24 cellular contexts compared by ENCODE assay signal in the genomic region with DNA sequence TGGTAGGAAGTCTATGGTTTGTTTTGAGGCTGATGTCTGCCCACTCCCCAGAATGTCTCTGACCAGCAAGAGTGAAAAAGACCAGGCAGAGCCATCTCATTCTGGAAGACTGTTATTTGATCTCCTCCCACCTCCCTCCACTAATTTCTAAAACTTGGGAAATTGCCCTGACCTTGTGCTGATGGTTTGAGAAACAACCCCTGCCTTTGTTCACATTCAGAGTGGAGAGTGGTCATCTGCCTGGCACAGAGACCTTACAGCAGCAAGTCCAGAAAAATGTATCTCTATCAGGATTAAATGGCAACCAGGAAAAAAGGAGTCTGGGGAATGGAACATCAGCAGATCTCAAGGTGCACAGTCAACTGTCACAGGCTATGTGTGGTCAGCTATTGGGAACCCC. TPM values are rescaled to one million over a fixed set of nuclear protein-coding genes. Genes with fewer than 3 reads are reported as not detected.
DNase-seq lines count a peak whose midpoint lies in the region; ATAC-seq and TF ChIP-seq lines count a peak whose summit lies in the region.
"Had no signal": no experiment of that assay in that cellular context is flagged by ENCODE, and none has a peak within 500 bp of the region (broad histone marks: within the 10 kb centered on the region; RNA-seq: fewer than 3 reads in every experiment).

No MANE protein-coding gene starts in this region.

- H3K4me3 ChIP-seq in endodermal cell (ENCODE audit: low read length): no peak overlapping the region
- no peak overlapping the region for H3K4me3 ChIP-seq in testis
- H3K4me3 ChIP-seq: HAP-1, MG63 had no signal

- TF ChIP-seq CTCF in WTC11 (IDR thresholded peaks at IDR 0.05): no peak
- TF ChIP-seq CTCF in endodermal cell (conservative IDR thresholded peaks at IDR 0.05): no peak
- no peak for TF ChIP-seq CTCF in testis (IDR thresholded peaks at IDR 0.05)

- H3K27ac Mint-ChIP-seq in WTC11: peak overlapping the region; percentile 67; the same call in 1 of the 2 replicates
- H3K27ac Mint-ChIP-seq in endodermal cell: peak overlapping the region; percentile 41

- ATAC-seq in WTC11: no peak
- ATAC-seq: SK-N-SH treated with all-trans-retinoic acid at 6 μM for 48 hours had no signal

- no peak overlapping the region for H3K4me3 Mint-ChIP-seq in WTC11
- H3K4me3 Mint-ChIP-seq in endodermal cell: no peak overlapping the region

- POLR2A ChIA-PET in WTC11 (lab: Charles Lee): no interaction called here

- TF ChIP-seq POLR2A in testis (IDR thresholded peaks at IDR 0.05): no peak

- H3K9me3 ChIP-seq in endodermal cell (ENCODE audit: control insufficient read depth, low read length) (no peaks in the 10 kb centered on the region), testis (no peaks in the 10 kb centered on the region)
- H3K9me3 ChIP-seq: HAP-1, MG63 had no signal

- CTCF ChIA-PET in WTC11 (lab: Charles Lee): no interaction called here

- no peaks in the 10 kb centered on the region for H3K36me3 Mint-ChIP-seq in WTC11
- peaks cover 18% of the 10 kb centered on the region for H3K36me3 Mint-ChIP-seq in endodermal cell (ENCODE audit: low read depth)

- intact Hi-C loops in testis (cut with DNase I; ENCODE audit: low total_unique reads): no loop called here

- H3K9ac ChIP-seq in endodermal cell (ENCODE audit: extremely low read depth, low read length, poor library complexity, severe bottlenecking): no peak overlapping the region

- H3K4me1 Mint-ChIP-seq in WTC11 (peaks cover 16% of the 10 kb centered on the region), endodermal cell (peaks cover 7% of the 10 kb centered on the region)

- no peak for DNase-seq in WTC11 (ENCODE audit: low spot score)
- DNase-seq in endodermal cell: no peak
- DNase-seq in midbrain (lab: John Stamatoyannopoulos, UW): peak; percentile 35
- peak; percentile 83 for DNase-seq in testis
- DNase-seq in NCI-H2227 (lab: John Stamatoyannopoulos, UW; ENCODE audit: unreplicated experiment): no peak
- DNase-seq in SKM-1 treated with dmso at 0.1 percent for 144 hours (lab: John Stamatoyannopoulos, UW; ENCODE audit: unreplicated experiment): no peak
- no peak for DNase-seq in GDM1 (lab: John Stamatoyannopoulos, UW)
- DNase-seq: ACHN, DND-41, IMR-90, MG63, NCI-H1092, NCI-H146, NCI-H2029 treated with DMSO at 0.1 percent for 48 hours, NCI-H2171, NCI-H446, NCI-H69, SHP77 treated with DMSO at 0.1 percent for 48 hours had no signal

- H3K9me3 Mint-ChIP-seq in WTC11 (no peaks in the 10 kb centered on the region), endodermal cell (no peaks in the 10 kb centered on the region)

- H3K27ac ChIP-seq in endodermal cell (ENCODE audit: low read depth, low read length) (no peak overlapping the region), testis (peak overlapping the region; percentile 61 to 65)
- H3K27ac ChIP-seq: C4-2B, HL-60 had no signal

- H3K36me3 ChIP-seq in endodermal cell (ENCODE audit: control insufficient read depth, insufficient read depth, low read length) (no peaks in the 10 kb centered on the region), testis (ENCODE audit: low read depth, missing control alignments) (no peaks in the 10 kb centered on the region)
- H3K36me3 ChIP-seq: HAP-1, MG63 had no signal

- H3K27me3 ChIP-seq in endodermal cell (ENCODE audit: control insufficient read depth, insufficient read depth, low read length, poor library complexity, severe bottlenecking): no peaks in the 10 kb centered on the region
- no peaks in the 10 kb centered on the region for H3K27me3 ChIP-seq in testis
- H3K27me3 ChIP-seq: MG63 had no signal

- H3K4me1 ChIP-seq in endodermal cell (ENCODE audit: control insufficient read depth, insufficient read depth, low read length) (no peaks in the 10 kb centered on the region), testis (peaks cover 17% of the 10 kb centered on the region)
- H3K4me1 ChIP-seq: HAP-1 had no signal

- H3K27me3 Mint-ChIP-seq in WTC11 (ENCODE audit: low read depth): no peaks in the 10 kb centered on the region; the same call in 1 of the 2 replicates
- H3K27me3 Mint-ChIP-seq in endodermal cell (ENCODE audit: insufficient read depth): no peaks in the 10 kb centered on the region

TF ChIP-seq in WTC11, 78 proteins besides CTCF, POLR2A, EP300 and RAD21 (continues in another document):
- TF ChIP-seq, protein P1, sequence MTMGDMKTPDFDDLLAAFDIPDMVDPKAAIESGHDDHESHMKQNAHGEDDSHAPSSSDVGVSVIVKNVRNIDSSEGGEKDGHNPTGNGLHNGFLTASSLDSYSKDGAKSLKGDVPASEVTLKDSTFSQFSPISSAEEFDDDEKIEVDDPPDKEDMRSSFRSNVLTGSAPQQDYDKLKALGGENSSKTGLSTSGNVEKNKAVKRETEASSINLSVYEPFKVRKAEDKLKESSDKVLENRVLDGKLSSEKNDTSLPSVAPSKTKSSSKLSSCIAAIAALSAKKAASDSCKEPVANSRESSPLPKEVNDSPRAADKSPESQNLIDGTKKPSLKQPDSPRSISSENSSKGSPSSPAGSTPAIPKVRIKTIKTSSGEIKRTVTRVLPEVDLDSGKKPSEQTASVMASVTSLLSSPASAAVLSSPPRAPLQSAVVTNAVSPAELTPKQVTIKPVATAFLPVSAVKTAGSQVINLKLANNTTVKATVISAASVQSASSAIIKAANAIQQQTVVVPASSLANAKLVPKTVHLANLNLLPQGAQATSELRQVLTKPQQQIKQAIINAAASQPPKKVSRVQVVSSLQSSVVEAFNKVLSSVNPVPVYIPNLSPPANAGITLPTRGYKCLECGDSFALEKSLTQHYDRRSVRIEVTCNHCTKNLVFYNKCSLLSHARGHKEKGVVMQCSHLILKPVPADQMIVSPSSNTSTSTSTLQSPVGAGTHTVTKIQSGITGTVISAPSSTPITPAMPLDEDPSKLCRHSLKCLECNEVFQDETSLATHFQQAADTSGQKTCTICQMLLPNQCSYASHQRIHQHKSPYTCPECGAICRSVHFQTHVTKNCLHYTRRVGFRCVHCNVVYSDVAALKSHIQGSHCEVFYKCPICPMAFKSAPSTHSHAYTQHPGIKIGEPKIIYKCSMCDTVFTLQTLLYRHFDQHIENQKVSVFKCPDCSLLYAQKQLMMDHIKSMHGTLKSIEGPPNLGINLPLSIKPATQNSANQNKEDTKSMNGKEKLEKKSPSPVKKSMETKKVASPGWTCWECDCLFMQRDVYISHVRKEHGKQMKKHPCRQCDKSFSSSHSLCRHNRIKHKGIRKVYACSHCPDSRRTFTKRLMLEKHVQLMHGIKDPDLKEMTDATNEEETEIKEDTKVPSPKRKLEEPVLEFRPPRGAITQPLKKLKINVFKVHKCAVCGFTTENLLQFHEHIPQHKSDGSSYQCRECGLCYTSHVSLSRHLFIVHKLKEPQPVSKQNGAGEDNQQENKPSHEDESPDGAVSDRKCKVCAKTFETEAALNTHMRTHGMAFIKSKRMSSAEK (CRISPR knock-in tag; IDR thresholded peaks at IDR 0.05; ENCODE audit: borderline replicate concordance): no peak
- TF ChIP-seq PRDM15 (CRISPR knock-in tag; IDR thresholded peaks at IDR 0.05) (no peak), ZBTB21 (CRISPR knock-in tag; IDR thresholded peaks at IDR 0.05; ENCODE audit: borderline replicate concordance) (no peak), KAT7 (CRISPR knock-in tag; IDR thresholded peaks at IDR 0.05; ENCODE audit: borderline replicate concordance) (no peak)
- TF ChIP-seq, protein P2, sequence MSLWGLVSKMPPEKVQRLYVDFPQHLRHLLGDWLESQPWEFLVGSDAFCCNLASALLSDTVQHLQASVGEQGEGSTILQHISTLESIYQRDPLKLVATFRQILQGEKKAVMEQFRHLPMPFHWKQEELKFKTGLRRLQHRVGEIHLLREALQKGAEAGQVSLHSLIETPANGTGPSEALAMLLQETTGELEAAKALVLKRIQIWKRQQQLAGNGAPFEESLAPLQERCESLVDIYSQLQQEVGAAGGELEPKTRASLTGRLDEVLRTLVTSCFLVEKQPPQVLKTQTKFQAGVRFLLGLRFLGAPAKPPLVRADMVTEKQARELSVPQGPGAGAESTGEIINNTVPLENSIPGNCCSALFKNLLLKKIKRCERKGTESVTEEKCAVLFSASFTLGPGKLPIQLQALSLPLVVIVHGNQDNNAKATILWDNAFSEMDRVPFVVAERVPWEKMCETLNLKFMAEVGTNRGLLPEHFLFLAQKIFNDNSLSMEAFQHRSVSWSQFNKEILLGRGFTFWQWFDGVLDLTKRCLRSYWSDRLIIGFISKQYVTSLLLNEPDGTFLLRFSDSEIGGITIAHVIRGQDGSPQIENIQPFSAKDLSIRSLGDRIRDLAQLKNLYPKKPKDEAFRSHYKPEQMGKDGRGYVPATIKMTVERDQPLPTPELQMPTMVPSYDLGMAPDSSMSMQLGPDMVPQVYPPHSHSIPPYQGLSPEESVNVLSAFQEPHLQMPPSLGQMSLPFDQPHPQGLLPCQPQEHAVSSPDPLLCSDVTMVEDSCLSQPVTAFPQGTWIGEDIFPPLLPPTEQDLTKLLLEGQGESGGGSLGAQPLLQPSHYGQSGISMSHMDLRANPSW (CRISPR knock-in tag; conservative IDR thresholded peaks at IDR 0.05; ENCODE audit: low read depth): no peak

RNA-seq across cellular contexts. Expression of gene SPATA12, which starts 25.7 kb away (rescaled TPM):
- total RNA-seq in WTC11 (2021): 0.18 to 0.39 TPM (median 0.37 TPM) in 3 replicates
- not detected for total RNA-seq in endodermal cell
- not detected for polyA plus RNA-seq in endodermal cell (2013, experiment 1 of 2)
- not detected for polyA plus RNA-seq in endodermal cell (2013, experiment 2 of 2)
- 10 to 100 TPM in 1 of 2 donors, 1 to 10 TPM in 1; 4.3 to 10.2 TPM for total RNA-seq in testis
- 32.0 TPM for polyA plus RNA-seq in testis (ENCODE audit: insufficient read depth, low read depth, low replicate concordance)
- total RNA-seq: G401, RPMI7951 had no signal
- polyA plus RNA-seq: IMR-90 had no signal

Comparison
In these comparisons a context has a peak if more than half of its experiments do, and no peak if none do; other contexts are left out.
1. DNase-seq: peak in midbrain (single experiment) and testis (single experiment); none in WTC11 (single experiment), endodermal cell (single experiment), NCI-H2227 (single experiment), SKM-1 treated with dmso at 0.1 percent for 144 hours (single experiment) and GDM1 (single experiment).